Comparison of ENCODE assay signal across 16 cellular contexts in genomic region chr11:68809506-68809905, GRCh38. TPM values are rescaled to one million over a fixed set of nuclear protein-coding genes. Genes with fewer than 3 reads are reported as not detected.
DNase-seq lines count a peak whose midpoint lies in the region; ATAC-seq, FAIRE-seq and TF ChIP-seq lines count a peak whose summit lies in the region.
"Had no signal": no experiment of that assay in that cellular context is flagged by ENCODE, and none has a peak within 500 bp of the region (broad histone marks: within the 10 kb centered on the region; RNA-seq: fewer than 3 reads in every experiment).

No MANE protein-coding gene starts in this region.

- no peak overlapping the region for H3K4me3 ChIP-seq in right cardiac atrium (ENCODE audit: low read length)
- no peak overlapping the region for H3K4me3 ChIP-seq in right atrium auricular region
- no peak overlapping the region for H3K4me3 ChIP-seq in tibial artery

- intact Hi-C loops in Right ventricle myocardium superior (cut with DNase I) (no loop called here), right cardiac atrium (cut with DNase I) (no loop called here), tibial artery (cut with DNase I; ENCODE audit: low total_unique reads) (loop anchor here (10.0 kb wide), 1 partner anchor 835 kb away; the partner anchor contains the start of gene CCND1)

- H3K9me3 ChIP-seq in right cardiac atrium (ENCODE audit: control insufficient read depth, low read length) (no peaks in the 10 kb centered on the region), right atrium auricular region (no peaks in the 10 kb centered on the region), tibial artery (no peaks in the 10 kb centered on the region)

- H3K4me1 ChIP-seq in right cardiac atrium (ENCODE audit: control insufficient read depth, insufficient read depth, low read length) = no peaks in the 10 kb centered on the region
- H3K4me1 ChIP-seq in right atrium auricular region = peaks cover 0 to 30% of the 10 kb centered on the region in 2 donors
- peaks cover 0 to 30% (median 14%) of the 10 kb centered on the region in 4 donors for H3K4me1 ChIP-seq in tibial artery

- no peak for TF ChIP-seq CTCF in right atrium auricular region (IDR thresholded peaks at IDR 0.05)
- no peak for TF ChIP-seq CTCF in tibial artery (IDR thresholded peaks at IDR 0.05)

- WGBS in right cardiac atrium = 49% methylated on average over 5 of the region's 5 CpGs

- peaks cover 74% of the 10 kb centered on the region for H3K36me3 ChIP-seq in right atrium auricular region
- peaks cover 33 to 78% (median 72%) of the 10 kb centered on the region in 3 donors for H3K36me3 ChIP-seq in tibial artery

- no peak for TF ChIP-seq POLR2A in H54 (IDR thresholded peaks at IDR 0.05; ENCODE audit: low read depth, low read length)

- FAIRE-seq in H54 (lab: Jason Lieb, UNC) = no peak
- FAIRE-seq: HTR-8/SVneo had no signal

- peak overlapping the region; percentile 12 for H3K27ac Mint-ChIP-seq in activated naive CD8-positive, alpha-beta T cell treated with anti-CD3 and anti-CD28 coated beads, Interleukin-2, amount 50 U/mL, for 24 hours

- H3K27ac ChIP-seq in right cardiac atrium (ENCODE audit: low read length) = no peak overlapping the region
- peak overlapping the region; percentile 54 to 66 for H3K27ac ChIP-seq in right atrium auricular region
- peak overlapping the region; percentile 9 for H3K27ac ChIP-seq in tibial artery

- no peaks in the 10 kb centered on the region for H3K36me3 Mint-ChIP-seq in activated naive CD8-positive, alpha-beta T cell treated with anti-CD3 and anti-CD28 coated beads, Interleukin-2, amount 50 U/mL, for 24 hours (ENCODE audit: low read depth)

- no peaks in the 10 kb centered on the region for H3K9me3 Mint-ChIP-seq in activated naive CD8-positive, alpha-beta T cell treated with anti-CD3 and anti-CD28 coated beads, Interleukin-2, amount 50 U/mL, for 24 hours
- H3K9me3 Mint-ChIP-seq: CD4-positive, CD25-positive, alpha-beta regulatory T cell had no signal

- H3K27me3 Mint-ChIP-seq in activated naive CD8-positive, alpha-beta T cell treated with anti-CD3 and anti-CD28 coated beads, Interleukin-2, amount 50 U/mL, for 24 hours = no peaks in the 10 kb centered on the region
- H3K27me3 Mint-ChIP-seq: CD4-positive, CD25-positive, alpha-beta regulatory T cell had no signal

- ATAC-seq in Right ventricle myocardium superior (ENCODE audit: poor library complexity) (peak; percentile 53), right cardiac atrium (no peak), GM18907 (IDR thresholded peaks at IDR 0.05; ENCODE audit: unreplicated experiment) (no peak), GM19463 (IDR thresholded peaks at IDR 0.05; ENCODE audit: unreplicated experiment) (no peak)
- ATAC-seq in activated naive CD8-positive, alpha-beta T cell treated with anti-CD3 and anti-CD28 coated beads, Interleukin-2, amount 50 U/mL, for 24 hours = no peak

- H3K27me3 ChIP-seq in right cardiac atrium (ENCODE audit: control insufficient read depth, insufficient read depth) = no peaks in the 10 kb centered on the region
- no peaks in the 10 kb centered on the region for H3K27me3 ChIP-seq in right atrium auricular region
- H3K27me3 ChIP-seq in tibial artery = no peaks in the 10 kb centered on the region

- no peak for DNase-seq in Right ventricle myocardium superior
- no peak for DNase-seq in right cardiac atrium
- DNase-seq in activated naive CD8-positive, alpha-beta T cell treated with anti-CD3 and anti-CD28 coated beads, Interleukin-2, amount 50 U/mL, for 24 hours = no peak
- no peak for DNase-seq in right atrium auricular region (ENCODE audit: low spot score)
- DNase-seq in tibial artery = no peak
- no peak for DNase-seq in H54 (ENCODE audit: insufficient read length, low spot score)
- DNase-seq: 8988T; CD4-positive, CD25-positive, alpha-beta regulatory T cell; DMS53; HCEC 1CT; NCI-H1048; NCI-H226; NCI-H526 treated with DMSO at 0.1 percent for 48 hours had no signal

- H3K4me3 Mint-ChIP-seq in activated naive CD8-positive, alpha-beta T cell treated with anti-CD3 and anti-CD28 coated beads, Interleukin-2, amount 50 U/mL, for 24 hours = no peak overlapping the region
- H3K4me3 Mint-ChIP-seq: CD4-positive, CD25-positive, alpha-beta regulatory T cell had no signal

- H3K4me1 Mint-ChIP-seq in activated naive CD8-positive, alpha-beta T cell treated with anti-CD3 and anti-CD28 coated beads, Interleukin-2, amount 50 U/mL, for 24 hours = no peaks in the 10 kb centered on the region
- H3K4me1 Mint-ChIP-seq: CD4-positive, CD25-positive, alpha-beta regulatory T cell had no signal

RNA-seq across cellular contexts. Expression of gene CPT1A, which starts 32.2 kb away (rescaled TPM):
- total RNA-seq in Right ventricle myocardium superior = 77.1 TPM
- total RNA-seq in right cardiac atrium = 10 to 100 TPM; 33.2 to 63.5 (median 47.3) TPM
- 22.4 TPM for polyA plus RNA-seq in right cardiac atrium
- 10 to 100 TPM; 53.1 to 56.3 TPM for total RNA-seq in right atrium auricular region

RNA-seq across cellular contexts. Expression of gene TESMIN, which starts 58.2 kb away (rescaled TPM):
- total RNA-seq in Right ventricle myocardium superior = 0.46 TPM
- total RNA-seq in right cardiac atrium = 1 to 10 TPM in 1 of 4 donors, under 1 TPM in 3; 0.44 to 1.0 (median 0.90) TPM
- polyA plus RNA-seq in right cardiac atrium = 0.38 TPM
- under 1 TPM; 0.47 to 0.78 TPM for total RNA-seq in right atrium auricular region
